ENCODE assay signal across 29 cellular contexts in genomic region chr7:107017965-107018714, GRCh38.
"Had no signal": no experiment of that assay in that cellular context is flagged by ENCODE, and none has a peak within 500 bp of the region (broad histone marks: within the 10 kb centered on the region; RNA-seq: fewer than 3 reads in every experiment).

No MANE protein-coding gene starts in this region.

- H3K9me3 ChIP-seq: body of pancreas had no signal

- H3K27ac ChIP-seq: body of pancreas, breast epithelium, KMS-11 had no signal

- H3K27me3 ChIP-seq: body of pancreas, breast epithelium had no signal

- FAIRE-seq: astrocyte, TTC549 had no signal

- H3K4me1 ChIP-seq: body of pancreas, breast epithelium had no signal

- H3K36me3 ChIP-seq: breast epithelium had no signal

- H3K4me3 ChIP-seq: body of pancreas, breast epithelium had no signal

- H3K4me2 ChIP-seq: KMS-11 had no signal

- ATAC-seq: activated CD8-positive, alpha-beta T cell treated with anti-CD3 and anti-CD28 coated beads for 36 hours; activated T-cell treated with anti-CD3 and anti-CD28 coated beads, Interleukin-2, amount 50 U/mL, for 72 hours; activated T-helper 17 cell treated with anti-CD3 and anti-CD28 coated beads, Interleukin-2, amount 50 U/mL, for 72 hours; body of pancreas had no signal

- H3K9ac ChIP-seq: KMS-11 had no signal

- DNase-seq: activated CD4-positive, alpha-beta T cell treated with anti-CD3 and anti-CD28 coated beads, Interleukin-2, amount 10 ng/mL, durations not matched to agents 24 days and 14 days; activated CD4-positive, alpha-beta T cell treated with anti-CD3 and anti-CD28 coated beads, Interleukin-2, amount 50 U/mL, for 4 hours; activated CD8-positive, alpha-beta T cell treated with anti-CD3 and anti-CD28 coated beads for 36 hours; activated effector memory CD4-positive, alpha-beta T cell treated with anti-CD3 and anti-CD28 coated beads, Interleukin-2, amount 50 U/mL, for 16 hours; activated naive CD4-positive, alpha-beta T cell; activated naive CD4-positive, alpha-beta T cell treated with anti-CD3 and anti-CD28 coated beads, Interleukin-2, amount 50 U/mL, for 16 hours; activated naive CD8-positive, alpha-beta T cell treated with anti-CD3 and anti-CD28 coated beads for 36 hours; activated T-cell treated with anti-CD3 and anti-CD28 coated beads, Interleukin-2, amount 50 U/mL, for 1 hour; activated T-cell treated with anti-CD3 and anti-CD28 coated beads, Interleukin-2, amount 50 U/mL, for 72 hours; body of pancreas; MM.1S; MV-4-11; NCI-H1092; NCI-H146; NCI-H187; NCI-H2029 treated with DMSO at 0.1 percent for 48 hours; NCI-H2107; NCI-H2171; NCI-H510A; NCI-H526; NCI-H748 treated with DMSO at 0.1 percent for 48 hours; NK-92 treated with Interleukin-12 subunit alpha and Interleukin-12 subunit beta, amount 100 ng/mL, for 24 hours; Right ventricle myocardium superior; SW 1271 had no signal
